1 cellular context compared by ENCODE assay signal in genomic region chr11:57251491-57252104, GRCh38.
TF ChIP-seq lines count a peak whose summit lies in the region.

No MANE protein-coding gene starts in this region.

TF ChIP-seq in K562, 482 proteins besides CTCF, POLR2A, EP300 and RAD21 (continued from another document and continues in another):
- no peak for TF ChIP-seq MLLT1 (IDR thresholded peaks at IDR 0.05)
- TF ChIP-seq MBD1 (CRISPR knock-in tag; IDR thresholded peaks at IDR 0.05), result no peak
- peak in 1 of 2 experiments; percentile 68 for TF ChIP-seq NCOA2 (IDR thresholded peaks at IDR 0.05; ENCODE audit: partially characterized antibody in 2 of 2)
- no peak for TF ChIP-seq THRB (CRISPR knock-in tag; conservative IDR thresholded peaks at IDR 0.05)
- TF ChIP-seq TAF1 (IDR thresholded peaks at IDR 0.05; ENCODE audit: control insufficient read depth, extremely low read depth, insufficient read depth, low read length, severe bottlenecking), result no peak
- 0 out of 2 replicates have a peak, but pooled peaks have one; percentile 16 for TF ChIP-seq VEZF1 (CRISPR knock-in tag; IDR thresholded peaks at IDR 0.05)
- TF ChIP-seq ETS2 (tag; IDR thresholded peaks at IDR 0.05; ENCODE audit: borderline replicate concordance, poor library complexity, severe bottlenecking), result no peak
- TF ChIP-seq NEUROD1 (IDR thresholded peaks at IDR 0.05; ENCODE audit: borderline replicate concordance, low read depth, low read length, partially characterized antibody), result no peak
- TF ChIP-seq ZNF449 (CRISPR knock-in tag; IDR thresholded peaks at IDR 0.05), result no peak
- TF ChIP-seq ZNF224 (CRISPR knock-in tag; IDR thresholded peaks at IDR 0.05), result no peak
- TF ChIP-seq MAFK (IDR thresholded peaks at IDR 0.05; ENCODE audit: low read length), result peak; percentile 67
- no peak for TF ChIP-seq SIX5 (IDR thresholded peaks at IDR 0.05; ENCODE audit: borderline replicate concordance in 1 of 2, insufficient read depth in 1 of 2, low read depth in 1 of 2, low read length in 2 of 2)
- TF ChIP-seq AFF4 (CRISPR knock-in tag; IDR thresholded peaks at IDR 0.05), result no peak
- peak; percentile 61 for TF ChIP-seq DPF2 (IDR thresholded peaks at IDR 0.05)
- 0 out of 2 replicates have a peak, but pooled peaks have one; percentile 67 for TF ChIP-seq MYC (IDR thresholded peaks at IDR 0.05; ENCODE audit: low read depth, low read length)
- no peak for TF ChIP-seq MYC (CRISPR knock-in tag; IDR thresholded peaks at IDR 0.05; ENCODE audit: borderline replicate concordance, low read depth)
- no peak for TF ChIP-seq NFE2L1 (tag; IDR thresholded peaks at IDR 0.05; ENCODE audit: borderline replicate concordance, low read depth)
- no peak for TF ChIP-seq ZNF140 (CRISPR knock-in tag; IDR thresholded peaks at IDR 0.05)
- no peak for TF ChIP-seq ZNF584 (CRISPR knock-in tag; IDR thresholded peaks at IDR 0.05; ENCODE audit: low read depth)
- no peak for TF ChIP-seq MAZ (CRISPR knock-in tag; conservative IDR thresholded peaks at IDR 0.05 in 1 of 2, IDR thresholded peaks at IDR 0.05 in 1 of 2)
- TF ChIP-seq NFE2 (IDR thresholded peaks at IDR 0.05; ENCODE audit: low read depth), result peak; percentile 87
- TF ChIP-seq SMARCA4 (IDR thresholded peaks at IDR 0.05), result peak; percentile 43; the same call in 1 of the 2 replicates
- TF ChIP-seq KLF16 (IDR thresholded peaks at IDR 0.05), result no peak; the same call in 1 of the 2 replicates
- peak; percentile 100 for TF ChIP-seq NFIC (IDR thresholded peaks at IDR 0.05)
- peak; percentile 70 for TF ChIP-seq CBFA2T3 (IDR thresholded peaks at IDR 0.05)
- peak; percentile 94 for TF ChIP-seq NFIX (CRISPR knock-in tag; IDR thresholded peaks at IDR 0.05; ENCODE audit: low read depth)
- no peak for TF ChIP-seq FOXK1 (CRISPR knock-in tag; IDR thresholded peaks at IDR 0.05; ENCODE audit: borderline replicate concordance)
- TF ChIP-seq THAP12 (CRISPR knock-in tag; IDR thresholded peaks at IDR 0.05), result no peak
- no peak for TF ChIP-seq CREB5 (CRISPR knock-in tag; IDR thresholded peaks at IDR 0.05)
- no peak for TF ChIP-seq NFATC3 (IDR thresholded peaks at IDR 0.05)
- TF ChIP-seq HMBOX1 (IDR thresholded peaks at IDR 0.05), result no peak
- TF ChIP-seq PRMT5 (CRISPR knock-in tag; IDR thresholded peaks at IDR 0.05), result no peak
- TF ChIP-seq ZNF445 (CRISPR knock-in tag; IDR thresholded peaks at IDR 0.05; ENCODE audit: low read depth), result no peak
- TF ChIP-seq SP2 (IDR thresholded peaks at IDR 0.05; ENCODE audit: extremely low read depth, low read depth, low read length, poor library complexity, severe bottlenecking), result no peak
- TF ChIP-seq BRCA1 (IDR thresholded peaks at IDR 0.05), result no peak
- no peak for TF ChIP-seq BRCA1 (CRISPR knock-in tag; IDR thresholded peaks at IDR 0.05)
- no peak for TF ChIP-seq ZBTB33 (CRISPR knock-in tag; IDR thresholded peaks at IDR 0.05)
- TF ChIP-seq KAT8 (IDR thresholded peaks at IDR 0.05; ENCODE audit: low read depth), result no peak
- TF ChIP-seq ZNF134 (CRISPR knock-in tag; conservative IDR thresholded peaks at IDR 0.05), result no peak
- TF ChIP-seq KDM1A (IDR thresholded peaks at IDR 0.05), result no peak
- TF ChIP-seq EZH2 (IDR thresholded peaks at IDR 0.05; ENCODE audit: borderline replicate concordance, low read depth, low read length), result no peak
- no peak for TF ChIP-seq MIER1 (IDR thresholded peaks at IDR 0.05; ENCODE audit: low read depth)
- TF ChIP-seq SNRNP70 (optimal IDR thresholded peaks at IDR 0.05; ENCODE audit: low read depth, low read length), result no peak
- TF ChIP-seq HLTF (IDR thresholded peaks at IDR 0.05), result no peak
- TF ChIP-seq ATF7 (IDR thresholded peaks at IDR 0.05), result no peak
- TF ChIP-seq TAL1 (IDR thresholded peaks at IDR 0.05), result peak; percentile 45; the same call in 1 of the 2 replicates
- peak; percentile 94 for TF ChIP-seq SMAD1 (IDR thresholded peaks at IDR 0.05; ENCODE audit: low read depth, low read length, partially characterized antibody)
